Comparison of ENCODE assay signal across 11 cellular contexts in genomic region chr9:131675437-131676022, GRCh38.
DNase-seq lines count a peak whose midpoint lies in the region; ATAC-seq, FAIRE-seq and TF ChIP-seq lines count a peak whose summit lies in the region.
"Had no signal": no experiment of that assay in that cellular context is flagged by ENCODE, and none has a peak within 500 bp of the region (broad histone marks: within the 10 kb centered on the region; RNA-seq: fewer than 3 reads in every experiment).

No MANE protein-coding gene starts in this region.

- no peak for ATAC-seq in gastrocnemius medialis
- ATAC-seq in HG02973 (IDR thresholded peaks at IDR 0.05; ENCODE audit: unreplicated experiment): no peak

- no peak overlapping the region for H2AFZ ChIP-seq in OCI-LY3 (ENCODE audit: low read depth, low read length)

- H3K4me1 ChIP-seq in OCI-LY3 (ENCODE audit: low read length): peaks cover 97% of the 10 kb centered on the region
- peaks cover 40% of the 10 kb centered on the region for H3K4me1 ChIP-seq in endodermal cell (ENCODE audit: control insufficient read depth, insufficient read depth, low read length)
- H3K4me1 ChIP-seq in gastrocnemius medialis: peaks cover 93 to 98% of the 10 kb centered on the region in 2 donors

- intact Hi-C loops in gastrocnemius medialis (cut with DNase I; ENCODE audit: low total_unique reads): no loop called here

- H3K4me1 Mint-ChIP-seq in endodermal cell: peaks cover 93% of the 10 kb centered on the region

- peak overlapping the region; percentile 90 for H3K9ac ChIP-seq in OCI-LY3 (ENCODE audit: low read length)
- no peak overlapping the region for H3K9ac ChIP-seq in endodermal cell (ENCODE audit: extremely low read depth, low read length, poor library complexity, severe bottlenecking)

- H3K79me2 ChIP-seq in OCI-LY3 (ENCODE audit: low read length): peaks cover 100% of the 10 kb centered on the region

- no peak for FAIRE-seq in H54 (lab: Jason Lieb, UNC)

- H3K27me3 Mint-ChIP-seq in endodermal cell (ENCODE audit: insufficient read depth): no peaks in the 10 kb centered on the region

- DNase-seq in GM12864 (ENCODE audit: low read depth) (no peak), endodermal cell (no peak), gastrocnemius medialis (no peak), H54 (ENCODE audit: insufficient read length, low spot score) (no peak), activated gamma-delta T cell (lab: John Stamatoyannopoulos, UW) (no peak), occipital lobe (lab: John Stamatoyannopoulos, UW) (no peak)
- DNase-seq: GOT3; NCI-H510A treated with DMSO at 0.1 percent for 48 hours; stimulated activated CD4-positive, alpha-beta T cell treated with anti-CD3 and anti-CD28 coated beads, Interleukin-4, amount 100 ng/mL, for 4 hours had no signal

- H3K36me3 ChIP-seq in OCI-LY3 (replicated peaks; ENCODE audit: low read depth, low read length) (peaks cover 45% of the 10 kb centered on the region), endodermal cell (ENCODE audit: control insufficient read depth, insufficient read depth, low read length) (no peaks in the 10 kb centered on the region), gastrocnemius medialis (no peaks in the 10 kb centered on the region)

- H3K4me3 ChIP-seq in GM12864 (ENCODE audit: low read depth, low read length) (peak overlapping the region; percentile 66), OCI-LY3 (ENCODE audit: low read length) (peak overlapping the region; percentile 76), endodermal cell (ENCODE audit: low read length) (no peak overlapping the region), gastrocnemius medialis (no peak overlapping the region)

- H3K9me3 ChIP-seq in OCI-LY3 (ENCODE audit: insufficient read depth, low read length) (no peaks in the 10 kb centered on the region), endodermal cell (ENCODE audit: control insufficient read depth, low read length) (peaks cover 9% of the 10 kb centered on the region), gastrocnemius medialis (no peaks in the 10 kb centered on the region)

- TF ChIP-seq POLR2A in gastrocnemius medialis (IDR thresholded peaks at IDR 0.05) (no peak), H54 (IDR thresholded peaks at IDR 0.05; ENCODE audit: low read depth, low read length) (no peak)

- H3K27me3 ChIP-seq in OCI-LY3 (ENCODE audit: low read depth, low read length) (no peaks in the 10 kb centered on the region), endodermal cell (ENCODE audit: control insufficient read depth, insufficient read depth, low read length, poor library complexity, severe bottlenecking) (no peaks in the 10 kb centered on the region), gastrocnemius medialis (no peaks in the 10 kb centered on the region)

- peak overlapping the region; percentile 92 for H3K4me2 ChIP-seq in OCI-LY3 (ENCODE audit: low read length)

- H3K36me3 Mint-ChIP-seq in endodermal cell (ENCODE audit: low read depth): peaks cover 7% of the 10 kb centered on the region

- H3K27ac ChIP-seq in OCI-LY3 (ENCODE audit: low read length) (peak overlapping the region; percentile 93), endodermal cell (ENCODE audit: low read depth, low read length) (no peak overlapping the region), gastrocnemius medialis (peak overlapping the region; percentile 86 to 93 (median 91))

- in situ Hi-C loops in gastrocnemius medialis (cut with MboI; ENCODE audit: low sequenced_read_pairs in 4 of 4): no loop called here

- H3K27ac Mint-ChIP-seq in endodermal cell: peak overlapping the region; percentile 84

- TF ChIP-seq CTCF in GM12864 (IDR thresholded peaks at IDR 0.05; ENCODE audit: low read depth, low read length, missing control alignments) (no peak), OCI-LY3 (IDR thresholded peaks at IDR 0.05; ENCODE audit: low read depth, low read length) (no peak), endodermal cell (conservative IDR thresholded peaks at IDR 0.05) (no peak), gastrocnemius medialis (IDR thresholded peaks at IDR 0.05 in 4 of 5, conservative IDR thresholded peaks at IDR 0.05 in 1 of 5) (no peak)

- H3K9me3 Mint-ChIP-seq in endodermal cell: peaks cover 6% of the 10 kb centered on the region

- peaks cover 67% of the 10 kb centered on the region for H4K20me1 ChIP-seq in OCI-LY3 (ENCODE audit: insufficient read depth, low read length)

- H3K4me3 Mint-ChIP-seq in endodermal cell: peak overlapping the region; percentile 39

- WGBS in endodermal cell (ENCODE audit: insufficient coverage in 1 of 2, insufficient read length in 1 of 2), 2 experiments: 92 to 95% methylated on average over 2 to 6 of the region's 6 CpGs

Comparison
In these comparisons a context has a peak if more than half of its experiments do, and no peak if none do; other contexts are left out.
1. H3K4me3 ChIP-seq: peak in GM12864 (single experiment) and OCI-LY3 (single experiment); none in endodermal cell (single experiment) and gastrocnemius medialis (0 of 4).